In genomic region chr3:195543642-195544536, GRCh38 we compare ENCODE assay signal across 8 cellular contexts. TPM values are rescaled to one million over a fixed set of nuclear protein-coding genes. Genes with fewer than 3 reads are reported as not detected.
DNase-seq lines count a peak whose midpoint lies in the region; ATAC-seq and TF ChIP-seq lines count a peak whose summit lies in the region.

No MANE protein-coding gene starts in this region.

- peaks cover 52 to 63% (median 57%) of the 10 kb centered on the region in 3 donors for H3K4me1 Mint-ChIP-seq in IgD-negative memory B cell

- no peaks in the 10 kb centered on the region for H3K9me3 Mint-ChIP-seq in IgD-negative memory B cell

- ATAC-seq in left lobe of liver (peak; percentile 1), HG03521 (IDR thresholded peaks at IDR 0.05; ENCODE audit: unreplicated experiment) (no peak)

- DNase-seq in brain microvascular endothelial cell (no peak), left lobe of liver (ENCODE audit: low spot score) (peak; percentile 51), testis (no peak), DMS 273 (lab: John Stamatoyannopoulos, UW; ENCODE audit: unreplicated experiment) (no peak), cerebellar nuclear complex (lab: John Stamatoyannopoulos, UW) (no peak)

- intact Hi-C loops in testis (cut with DNase I; ENCODE audit: low total_unique reads) = no loop called here

- H3K36me3 Mint-ChIP-seq in IgD-negative memory B cell = no peaks in the 10 kb centered on the region

- TF ChIP-seq CTCF in GM12875 (IDR thresholded peaks at IDR 0.05; ENCODE audit: borderline replicate concordance, insufficient read depth, low read depth, low read length) (no peak), brain microvascular endothelial cell (IDR thresholded peaks at IDR 0.05; ENCODE audit: low read depth, low read length, missing control alignments) (no peak), testis (IDR thresholded peaks at IDR 0.05) (no peak)

- peak overlapping the region; percentile 86 to 98 (median 97) for H3K27ac Mint-ChIP-seq in IgD-negative memory B cell

- peak overlapping the region; percentile 99 for H3K4me3 ChIP-seq in GM12875 (ENCODE audit: low read depth, low read length)
- peak overlapping the region; percentile 83 for H3K4me3 ChIP-seq in brain microvascular endothelial cell (ENCODE audit: low read depth, low read length)
- peak overlapping the region; percentile 79 to 98 for H3K4me3 ChIP-seq in testis

- H3K36me3 ChIP-seq in brain microvascular endothelial cell (replicated peaks) = no peaks in the 10 kb centered on the region
- H3K36me3 ChIP-seq in testis (ENCODE audit: low read depth, missing control alignments) = no peaks in the 10 kb centered on the region

- H3K4me3 Mint-ChIP-seq in IgD-negative memory B cell = peak overlapping the region; percentile 88 to 97 (median 90)

- H3K27me3 ChIP-seq in brain microvascular endothelial cell (replicated peaks) (no peaks in the 10 kb centered on the region), testis (no peaks in the 10 kb centered on the region)

- no peaks in the 10 kb centered on the region for H3K27me3 Mint-ChIP-seq in IgD-negative memory B cell

- H3K27ac ChIP-seq in brain microvascular endothelial cell (no peak overlapping the region), testis (peak overlapping the region; percentile 83 to 90)

- peaks cover 20% of the 10 kb centered on the region for H3K4me1 ChIP-seq in testis

- in situ Hi-C loops in brain microvascular endothelial cell (cut with HindIII; ENCODE audit: low pct_ligation_motif_present, low sequenced_read_pairs) = no loop called here

- no peaks in the 10 kb centered on the region for H3K9me3 ChIP-seq in testis

- WGBS in testis, 2 donors = 24 to 29% methylated on average over 30 to 32 of the region's 32 CpGs

- TF ChIP-seq POLR2A in testis (IDR thresholded peaks at IDR 0.05) = no peak

RNA-seq across cellular contexts. Expression of gene PPP1R2, which starts 0.8 kb away (rescaled TPM):
- polyA plus RNA-seq in IgD-negative memory B cell = 159 TPM
- total RNA-seq in left lobe of liver = 11.8 TPM
- total RNA-seq in testis = 100 to 1,000 TPM; 109 to 129 TPM
- 132 TPM for polyA plus RNA-seq in testis (ENCODE audit: insufficient read depth, low read depth, low replicate concordance)

RNA-seq across cellular contexts. Expression of gene APOD, which starts 39.9 kb away (rescaled TPM):
- polyA plus RNA-seq in IgD-negative memory B cell = not detected
- total RNA-seq in left lobe of liver = 0.25 TPM
- 10 to 100 TPM; 55.0 to 83.9 TPM for total RNA-seq in testis
- polyA plus RNA-seq in testis (ENCODE audit: insufficient read depth, low read depth, low replicate concordance) = 99.8 TPM

Comparison
In these comparisons a context has a peak if more than half of its experiments do, and no peak if none do; other contexts are left out.
1. RNA of gene APOD, which starts 39.9 kb away (total RNA-seq): 55.0 to 83.9 TPM in testis; 0.25 TPM in left lobe of liver (single experiment); every median in the first group is over 10 times any median in the second.
2. Peak in every context shown above with its lines, with median percentiles within 50 percentile points of each other: H3K4me3 ChIP-seq.